ENCODE assay signal across 8 cellular contexts in genomic region chr6:26571592-26572296, GRCh38. TPM values are rescaled to one million over a fixed set of nuclear protein-coding genes. Genes with fewer than 3 reads are reported as not detected.
DNase-seq lines count a peak whose midpoint lies in the region; ATAC-seq, FAIRE-seq and TF ChIP-seq lines count a peak whose summit lies in the region.

No MANE protein-coding gene starts in this region.

- peak overlapping the region; percentile 84 for H3K4me3 ChIP-seq in fibroblast of mammary gland (ENCODE audit: control insufficient read depth, low read depth, low read length)

- peaks cover 33 to 39% of the 10 kb centered on the region in 2 donors for H3K4me1 Mint-ChIP-seq in natural killer cell

- peaks cover 9% of the 10 kb centered on the region for H3K36me3 Mint-ChIP-seq in natural killer cell

- peak; percentile 59 to 69 (median 62) for ATAC-seq in natural killer cell
- ATAC-seq in HG02642 (IDR thresholded peaks at IDR 0.05; ENCODE audit: poor library complexity, unreplicated experiment) = no peak

- intact Hi-C loops in natural killer cell (cut with micrococcal nuclease) = loop anchor here (1.0 to 10.0 kb wide), 2 partner anchors 24 to 1323 kb away; a partner anchor contains a TSS

- H3K27me3 Mint-ChIP-seq in natural killer cell (ENCODE audit: low read depth in 2 of 2) = peaks cover 10 to 16% of the 10 kb centered on the region in 2 donors

- peak overlapping the region; percentile 89 to 90 for H3K27ac Mint-ChIP-seq in natural killer cell

- DNase-seq in HS-27A (ENCODE audit: low read depth) (peak; percentile 92), NCI-H82 treated with DMSO at 0.1 percent for 48 hours (lab: John Stamatoyannopoulos, UW; ENCODE audit: unreplicated experiment) (peak; percentile 86), activated T-cell treated with anti-CD3 and anti-CD28 coated beads for 48 hours (ENCODE audit: low read depth) (peak; percentile 57), fibroblast of mammary gland (ENCODE audit: low read depth) (peak; percentile 89), natural killer cell (peak; percentile 53), urothelium cell line (ENCODE audit: low spot score) (peak; percentile 62)

- peaks cover 0 to 7% of the 10 kb centered on the region in 2 donors for H3K9me3 Mint-ChIP-seq in natural killer cell

- TF ChIP-seq CTCF in C4-2B (conservative IDR thresholded peaks at IDR 0.05) (no peak), fibroblast of mammary gland (conservative IDR thresholded peaks at IDR 0.05; ENCODE audit: control insufficient read depth, insufficient read depth, low read depth, low read length) (no peak), natural killer cell (IDR thresholded peaks at IDR 0.05) (no peak)

- peak overlapping the region; percentile 52 for H3K27ac ChIP-seq in C4-2B

- no peak for FAIRE-seq in urothelium cell line (lab: Jason Lieb, UNC)

- H3K4me3 Mint-ChIP-seq in natural killer cell = peak overlapping the region; percentile 92

RNA-seq across cellular contexts. Expression of gene ABT1, which starts 25.0 kb away (rescaled TPM):
- total RNA-seq in natural killer cell = 10 to 100 TPM; 23.9 to 30.7 (median 29.9) TPM

RNA-seq across cellular contexts. Expression of gene HMGN4, which starts 33.6 kb away (rescaled TPM):
- 10 to 100 TPM; 55.7 to 80.6 (median 70.3) TPM for total RNA-seq in natural killer cell
